In genomic region chr15:69742361-69742760, GRCh38 we compare ENCODE assay signal across 24 cellular contexts.
"Had no signal": no experiment of that assay in that cellular context is flagged by ENCODE, and none has a peak within 500 bp of the region (broad histone marks: within the 10 kb centered on the region; RNA-seq: fewer than 3 reads in every experiment).

No MANE protein-coding gene starts in this region.

- H3K4me3 Mint-ChIP-seq: activated B cell treated with CpG ODN at 0.5 μM for 24 hours; activated CD4-positive, alpha-beta T cell treated with anti-CD3 and anti-CD28 coated beads, Interleukin-2, amount 10 ng/mL, durations not matched to agents 24 days and 14 days; activated CD8-positive, alpha-beta memory T cell treated with anti-CD3 and anti-CD28 coated beads, Interleukin-2, amount 10 ng/mL, durations not matched to agents 7 days and 5 days; activated naive CD8-positive, alpha-beta T cell; activated T-cell treated with anti-CD3 and anti-CD28 coated beads, Interleukin-2, amount 50 U/mL, for 4 hours; T-helper 17 cell had no signal

- H3K36me3 Mint-ChIP-seq: activated naive CD8-positive, alpha-beta T cell had no signal

- H3K4me1 ChIP-seq: breast epithelium had no signal

- H3K9ac ChIP-seq: KMS-11 had no signal

- H3K36me3 ChIP-seq: breast epithelium had no signal

- ATAC-seq: PC-3, T-helper 17 cell had no signal

- DNase-seq: activated B cell treated with CpG ODN at 0.5 μM for 24 hours; activated CD4-positive, alpha-beta T cell treated with anti-CD3 and anti-CD28 coated beads for 1 hour; activated CD4-positive, alpha-beta T cell treated with anti-CD3 and anti-CD28 coated beads, Interleukin-2, amount 10 ng/mL, durations not matched to agents 24 days and 14 days; activated CD4-positive, alpha-beta T cell treated with anti-CD3 and anti-CD28 coated beads, Interleukin-2, amount 50 U/mL, for 48 hours; activated CD8-positive, alpha-beta memory T cell treated with anti-CD3 and anti-CD28 coated beads, Interleukin-2, amount 10 ng/mL, durations not matched to agents 7 days and 5 days; activated effector memory CD4-positive, alpha-beta T cell treated with anti-CD3 and anti-CD28 coated beads, Interleukin-2, amount 50 U/mL, for 16 hours; activated naive CD4-positive, alpha-beta T cell treated with Interleukin-2 at 50 U/mL for 16 hours; activated T-cell treated with anti-CD3 and anti-CD28 coated beads, Interleukin-2, amount 50 U/mL, for 4 hours; central memory CD4-positive, alpha-beta T cell; IMR-90; MV-4-11; NCI-H1105; NCI-H1436; NCI-H1694 treated with DMSO at 0.1 percent for 48 hours; NCI-H2029 treated with DMSO at 0.1 percent for 48 hours; NCI-H510A treated with DMSO at 0.1 percent for 48 hours; PC-3; SHP77 treated with DMSO at 0.1 percent for 48 hours; T-helper 17 cell; T-helper 9 cell had no signal

- H3K4me2 ChIP-seq: KMS-11 had no signal

- H3K27ac Mint-ChIP-seq: activated B cell treated with CpG ODN at 0.5 μM for 24 hours; activated CD4-positive, alpha-beta T cell treated with anti-CD3 and anti-CD28 coated beads, Interleukin-2, amount 10 ng/mL, durations not matched to agents 24 days and 14 days; activated CD8-positive, alpha-beta memory T cell treated with anti-CD3 and anti-CD28 coated beads, Interleukin-2, amount 10 ng/mL, durations not matched to agents 7 days and 5 days; activated naive CD8-positive, alpha-beta T cell had no signal

- H3K27me3 Mint-ChIP-seq: activated naive CD8-positive, alpha-beta T cell had no signal

- H3K4me3 ChIP-seq: breast epithelium had no signal

- H3K27me3 ChIP-seq: breast epithelium had no signal

- FAIRE-seq: RCC 7860 had no signal

- H3K9me3 Mint-ChIP-seq: activated B cell treated with CpG ODN at 0.5 μM for 24 hours had no signal

- H3K27ac ChIP-seq: breast epithelium, KMS-11 had no signal
